In genomic region chrX:14913241-14913640, GRCh38 we compare ENCODE assay signal across 15 cellular contexts. TPM values are rescaled to one million over a fixed set of nuclear protein-coding genes. Genes with fewer than 3 reads are reported as not detected.
DNase-seq lines count a peak whose midpoint lies in the region; ATAC-seq and TF ChIP-seq lines count a peak whose summit lies in the region.
"Had no signal": no experiment of that assay in that cellular context is flagged by ENCODE, and none has a peak within 500 bp of the region (broad histone marks: within the 10 kb centered on the region; RNA-seq: fewer than 3 reads in every experiment).

No MANE protein-coding gene starts in this region.

- H3K27me3 Mint-ChIP-seq in activated T-cell treated with anti-CD3 and anti-CD28 coated beads, Interleukin-2, amount 50 U/mL, for 72 hours (ENCODE audit: low read depth): no peaks in the 10 kb centered on the region
- H3K27me3 Mint-ChIP-seq: IgD-negative memory B cell had no signal

- H3K4me3 Mint-ChIP-seq in activated T-cell treated with anti-CD3 and anti-CD28 coated beads, Interleukin-2, amount 50 U/mL, for 72 hours: no peak overlapping the region
- H3K4me3 Mint-ChIP-seq: IgD-negative memory B cell had no signal

- TF ChIP-seq EP300 in ovary (IDR thresholded peaks at IDR 0.05): no peak

- ATAC-seq in GM21423 (IDR thresholded peaks at IDR 0.05; ENCODE audit: unreplicated experiment): no peak
- ATAC-seq in activated T-cell treated with anti-CD3 and anti-CD28 coated beads, Interleukin-2, amount 50 U/mL, for 72 hours (replicated peaks in 1 of 2): no peak

- H3K9me2 ChIP-seq in GM23248 (ENCODE audit: insufficient read depth): no peaks in the 10 kb centered on the region

- 90 to 100% methylated on average over 2 of the region's 2 CpGs for WGBS in GM23248 (ENCODE audit: low coverage in 1 of 2, low lambda C conversion rate in 2 of 2, missing lambda C conversion rate in 2 of 2), 2 experiments
- WGBS in ovary, 3 donors: 82 to 85% (median 85%) methylated on average over 2 of the region's 2 CpGs

- H3K9me3 ChIP-seq in GM23248 (ENCODE audit: low read depth) (no peaks in the 10 kb centered on the region), ovary (no peaks in the 10 kb centered on the region)

- H3K4me3 ChIP-seq in GM23248 (no peak overlapping the region), brain microvascular endothelial cell (ENCODE audit: low read depth, low read length) (no peak overlapping the region), fibroblast of the aortic adventitia (ENCODE audit: low read depth, low read length) (no peak overlapping the region), ovary (no peak overlapping the region)

- H3K27ac ChIP-seq in GM23248 (peak overlapping the region; percentile 33; the same call in 1 of the 2 replicates), brain microvascular endothelial cell (no peak overlapping the region), ovary (no peak overlapping the region)

- no peak overlapping the region for H3K27ac Mint-ChIP-seq in activated T-cell treated with anti-CD3 and anti-CD28 coated beads, Interleukin-2, amount 50 U/mL, for 72 hours
- H3K27ac Mint-ChIP-seq: IgD-negative memory B cell had no signal

- no peaks in the 10 kb centered on the region for H3K4me1 Mint-ChIP-seq in activated T-cell treated with anti-CD3 and anti-CD28 coated beads, Interleukin-2, amount 50 U/mL, for 72 hours (ENCODE audit: low read depth)

- intact Hi-C loops in ovary (cut with DNase I): no loop called here

- no peaks in the 10 kb centered on the region for H3K79me2 ChIP-seq in GM23248 (ENCODE audit: insufficient read depth)

- TF ChIP-seq CTCF in brain microvascular endothelial cell (IDR thresholded peaks at IDR 0.05; ENCODE audit: low read depth, low read length, missing control alignments): no peak
- no peak for TF ChIP-seq CTCF in fibroblast of the aortic adventitia (IDR thresholded peaks at IDR 0.05; ENCODE audit: insufficient read depth, low read length)
- no peak for TF ChIP-seq CTCF in ovary (IDR thresholded peaks at IDR 0.05)

- H3F3A ChIP-seq in GM23248 (ENCODE audit: insufficient read depth): peaks cover 21% of the 10 kb centered on the region; the same call in 1 of the 2 replicates

- no peaks in the 10 kb centered on the region for H3K27me3 ChIP-seq in GM23248 (replicated peaks; ENCODE audit: insufficient read depth)
- no peaks in the 10 kb centered on the region for H3K27me3 ChIP-seq in brain microvascular endothelial cell (replicated peaks)
- H3K27me3 ChIP-seq in ovary: no peaks in the 10 kb centered on the region

- H3K36me3 Mint-ChIP-seq in activated T-cell treated with anti-CD3 and anti-CD28 coated beads, Interleukin-2, amount 50 U/mL, for 72 hours (ENCODE audit: insufficient read depth in 2 of 2): peaks cover 0 to 10% of the 10 kb centered on the region in 2 donors
- H3K36me3 Mint-ChIP-seq: IgD-negative memory B cell had no signal

- H3K9me3 Mint-ChIP-seq in activated T-cell treated with anti-CD3 and anti-CD28 coated beads, Interleukin-2, amount 50 U/mL, for 72 hours: no peaks in the 10 kb centered on the region
- H3K9me3 Mint-ChIP-seq: IgD-negative memory B cell had no signal

- no peak overlapping the region for H3K4me2 ChIP-seq in GM23248 (ENCODE audit: unreplicated experiment)

- H3K36me3 ChIP-seq in GM23248 (ENCODE audit: low read depth) (peaks cover 21% of the 10 kb centered on the region; the same call in 1 of the 2 replicates), brain microvascular endothelial cell (replicated peaks) (no peaks in the 10 kb centered on the region), ovary (no peaks in the 10 kb centered on the region)

- no peak for TF ChIP-seq POLR2A in ovary (IDR thresholded peaks at IDR 0.05)

- H2AFZ ChIP-seq in GM23248: no peak overlapping the region

- H3K4me1 ChIP-seq in GM23248 (ENCODE audit: insufficient read depth) (peaks cover 30% of the 10 kb centered on the region), ovary (ENCODE audit: insufficient read depth) (no peaks in the 10 kb centered on the region)

- no peaks in the 10 kb centered on the region for H4K20me1 ChIP-seq in GM23248 (ENCODE audit: insufficient read depth)

- in situ Hi-C loops in GM23248 (cut with MboI): no loop called here
- in situ Hi-C loops in brain microvascular endothelial cell (cut with HindIII; ENCODE audit: low pct_ligation_motif_present, low sequenced_read_pairs): no loop called here

- peak; percentile 36 for DNase-seq in GM23248
- peak; percentile 25 for DNase-seq in LHCN-M2 (ENCODE audit: low read depth)
- peak; percentile 24 for DNase-seq in brain microvascular endothelial cell
- peak; percentile 55 for DNase-seq in fibroblast of the aortic adventitia (ENCODE audit: low read depth)
- DNase-seq in ovary: no peak
- no peak for DNase-seq in activated T-cell treated with anti-CD3 and anti-CD28 coated beads, Interleukin-2, amount 50 U/mL, for 72 hours
- no peak for DNase-seq in OCI-M1 (lab: John Stamatoyannopoulos, UW)
- DNase-seq: AML-193; DMS53; NCI-H1436 treated with DMSO at 0.1 percent for 48 hours; NCI-H2081; NCI-H524 treated with DMSO at 0.1 percent for 48 hours; NK-92 treated with Interleukin-12 subunit alpha and Interleukin-12 subunit beta, amount 100 ng/mL, for 24 hours had no signal

- no peak overlapping the region for H3K9ac ChIP-seq in GM23248

RNA-seq across cellular contexts. Expression of gene MOSPD2, which starts 40.0 kb away (rescaled TPM):
- total RNA-seq in GM23248 (2014; rRNA removed; shearing (Covaris generic)): 28.5 and 29.7 TPM in 2 replicates
- polyA plus RNA-seq in GM23248 (2016; fragmentation: Nextera tagmentation; extraction: Ambion mirVana) (27.9 and 31.0 TPM in 2 replicates), ovary (10 to 100 TPM in 1 of 2 donors, 1 to 10 TPM in 1; 6.0 to 12.1 TPM)
- total RNA-seq in LHCN-M2 (2014; rRNA removed) (9.8 and 11.3 TPM in 2 replicates), fibroblast of the aortic adventitia (ENCODE audit: low replicate concordance) (25.5 and 30.5 TPM in 2 replicates), ovary (10 to 100 TPM in 5 of 7 donors, 1 to 10 TPM in 2; 8.8 to 18.7 (median 11.2) TPM)
- 5.2 TPM for polyA plus RNA-seq in LHCN-M2 (2012)
- 10 to 100 TPM; 17.2 to 22.6 TPM for total RNA-seq in activated T-cell treated with anti-CD3 and anti-CD28 coated beads, Interleukin-2, amount 50 U/mL, for 72 hours

RNA-seq across cellular contexts. Expression of gene FANCB, which starts 40.4 kb away (rescaled TPM):
- total RNA-seq in GM23248 (2014; rRNA removed; shearing (Covaris generic)): 6.4 and 9.7 TPM in 2 replicates
- polyA plus RNA-seq in GM23248 (2016; fragmentation: Nextera tagmentation; extraction: Ambion mirVana) (4.2 and 4.8 TPM in 2 replicates), ovary (under 1 TPM; 0.23 to 0.43 TPM)
- total RNA-seq in LHCN-M2 (2014; rRNA removed) (6.2 and 8.3 TPM in 2 replicates), fibroblast of the aortic adventitia (ENCODE audit: low replicate concordance) (4.0 and 12.7 TPM in 2 replicates), ovary (1 to 10 TPM in 6 of 7 donors, under 1 TPM in 1; 0.92 to 3.1 (median 2.8) TPM)
- 1.3 TPM for polyA plus RNA-seq in LHCN-M2 (2012)
- total RNA-seq in activated T-cell treated with anti-CD3 and anti-CD28 coated beads, Interleukin-2, amount 50 U/mL, for 72 hours: 10 to 100 TPM; 15.9 to 16.0 TPM

Comparison
In these comparisons a context has a peak if more than half of its experiments do, and no peak if none do; other contexts are left out.
1. DNase-seq: peak in GM23248 (single experiment), LHCN-M2 (single experiment), brain microvascular endothelial cell (single experiment) and fibroblast of the aortic adventitia (single experiment); none in ovary (0 of 5), activated T-cell treated with anti-CD3 and anti-CD28 coated beads, Interleukin-2, amount 50 U/mL, for 72 hours (0 of 2) and OCI-M1 (single experiment).